In genomic region chr1:204014336-204014735, GRCh38 we compare ENCODE assay signal across 1 cellular context.
TF ChIP-seq lines count a peak whose summit lies in the region.

No MANE protein-coding gene starts in this region.

TF ChIP-seq in H1, 55 proteins besides CTCF, POLR2A, EP300 and RAD21:
- TF ChIP-seq HDAC6 (IDR thresholded peaks at IDR 0.05; ENCODE audit: low read depth, low read length): no peak
- TF ChIP-seq SP1 (IDR thresholded peaks at IDR 0.05; ENCODE audit: low read depth, low read length): no peak
- no peak for TF ChIP-seq BACH1 (IDR thresholded peaks at IDR 0.05; ENCODE audit: low read length)
- TF ChIP-seq POLR2AphosphoS5 (IDR thresholded peaks at IDR 0.05; ENCODE audit: low read depth, low read length): no peak
- no peak for TF ChIP-seq YY1 (IDR thresholded peaks at IDR 0.05; ENCODE audit: low read depth, low read length)
- no peak for TF ChIP-seq PHF8 (conservative IDR thresholded peaks at IDR 0.05; ENCODE audit: low read depth, low read length)
- no peak for TF ChIP-seq SP4 (IDR thresholded peaks at IDR 0.05; ENCODE audit: low read length)
- TF ChIP-seq JUN (IDR thresholded peaks at IDR 0.05; ENCODE audit: low read depth, low read length): no peak
- TF ChIP-seq CBX5 (IDR thresholded peaks at IDR 0.05; ENCODE audit: low read depth, low read length): no peak
- TF ChIP-seq GABPA (IDR thresholded peaks at IDR 0.05; ENCODE audit: borderline replicate concordance, insufficient read depth, low read length): no peak
- no peak for TF ChIP-seq NRF1 (IDR thresholded peaks at IDR 0.05; ENCODE audit: low read depth, low read length)
- TF ChIP-seq EZH2 (IDR thresholded peaks at IDR 0.05; ENCODE audit: low read depth, low read length, severe bottlenecking): no peak
- TF ChIP-seq CHD7 (IDR thresholded peaks at IDR 0.05; ENCODE audit: insufficient replicate concordance, low read length): no peak
- no peak for TF ChIP-seq USF2 (IDR thresholded peaks at IDR 0.05; ENCODE audit: low read length)
- TF ChIP-seq KDM4A (IDR thresholded peaks at IDR 0.05; ENCODE audit: low read depth, low read length, severe bottlenecking): no peak
- TF ChIP-seq KDM5A (IDR thresholded peaks at IDR 0.05; ENCODE audit: low read length): no peak
- no peak for TF ChIP-seq SIRT6 (IDR thresholded peaks at IDR 0.05; ENCODE audit: low read length)
- TF ChIP-seq ATF3 (IDR thresholded peaks at IDR 0.05; ENCODE audit: insufficient read depth, low read depth, low read length): no peak
- no peak for TF ChIP-seq RFX5 (IDR thresholded peaks at IDR 0.05; ENCODE audit: borderline replicate concordance, low read depth, low read length)
